11 cellular contexts compared by ENCODE assay signal in the genomic region with DNA sequence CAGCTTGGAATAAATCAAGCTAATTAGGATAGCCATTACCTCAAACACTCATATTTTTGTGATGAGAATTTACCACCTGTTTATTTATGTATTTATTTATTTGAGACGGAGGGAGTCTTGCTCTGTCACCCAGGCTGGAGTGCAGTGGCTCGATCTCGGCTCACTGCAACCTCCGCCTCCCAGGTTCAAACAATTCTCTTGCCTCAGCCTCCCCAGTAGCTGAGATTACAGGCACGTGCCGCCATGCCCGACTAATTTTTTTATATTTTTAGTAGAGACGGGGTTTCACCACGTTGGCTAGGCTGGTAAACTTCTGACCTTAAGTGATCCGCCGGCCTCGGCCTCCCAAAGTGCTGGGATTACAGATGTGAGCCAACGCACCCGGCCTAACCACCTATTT. TPM values are rescaled to one million over a fixed set of nuclear protein-coding genes. Genes with fewer than 3 reads are reported as not detected.
DNase-seq lines count a peak whose midpoint lies in the region; ATAC-seq, FAIRE-seq and TF ChIP-seq lines count a peak whose summit lies in the region.
"Not testable (repeated sequence)": the region's sequence is repeated elsewhere in the genome, so short reads cannot be mapped to it uniquely, and the experiment has no call there.
"Had no signal": no experiment of that assay in that cellular context is flagged by ENCODE, and none has a peak within 500 bp of the region (broad histone marks: within the 10 kb centered on the region; RNA-seq: fewer than 3 reads in every experiment).

No MANE protein-coding gene starts in this region.

- ATAC-seq in WTC11, GM12878: not testable (repeated sequence)

- H3K4me1 Mint-ChIP-seq in Calu3 (ENCODE audit: low read depth, unreplicated experiment) = not testable (repeated sequence)
- H3K4me1 Mint-ChIP-seq in WTC11 = peaks cover 38% of the 10 kb centered on the region

- RAD21 ChIA-PET in GM12878 (lab: Charles Lee; ENCODE audit: unreplicated experiment) = interaction anchor here (0.6 to 2.9 kb wide), 5 partner anchors 65 to 1915 kb away, joined by 3 to 37 read pairs (median 3); a partner anchor contains a TSS

- TF ChIP-seq EP300 in GM12878 (IDR thresholded peaks at IDR 0.05; ENCODE audit: borderline replicate concordance in 1 of 2, control insufficient read depth in 1 of 2, low read depth in 2 of 2, low read length in 2 of 2) = not testable (repeated sequence)

- H3K27ac ChIP-seq in GM12878 (ENCODE audit: control insufficient read depth, insufficient read depth) (peak overlapping the region; percentile 72), esophagus squamous epithelium (peak overlapping the region in 3 of 4 donors; percentile 60 to 89 (median 86)), osteoblast (ENCODE audit: low read depth, low read length) (peak overlapping the region; percentile 55)
- H3K27ac ChIP-seq in liver (ENCODE audit: low read depth in 1 of 2, low read length in 2 of 2); thymus (ENCODE audit: low read depth): not testable (repeated sequence)

- H3K27ac Mint-ChIP-seq in Calu3 (ENCODE audit: unreplicated experiment); WTC11: not testable (repeated sequence)

- not testable (repeated sequence) for H3K4me1 ChIP-seq in GM12878 (ENCODE audit: control insufficient read depth, insufficient read depth, low read length)
- H3K4me1 ChIP-seq in esophagus squamous epithelium (peaks cover 7 to 40% (median 26%) of the 10 kb centered on the region in 3 donors), liver (ENCODE audit: control insufficient read depth in 4 of 4, insufficient read depth in 4 of 4, low read length in 3 of 4) (peaks cover 5 to 12% (median 8%) of the 10 kb centered on the region in 4 donors), osteoblast (ENCODE audit: insufficient read depth, low read length) (peaks cover 20% of the 10 kb centered on the region), thymus (ENCODE audit: control insufficient read depth, insufficient read depth, low read length) (peaks cover 15% of the 10 kb centered on the region)

- POLR2A ChIA-PET in WTC11 (lab: Charles Lee) = interaction anchor here (0.5 to 2.0 kb wide), 3 partner anchors 48 to 109 kb away, joined by 3 to 6 read pairs (median 5); a partner anchor contains a TSS
- POLR2A ChIA-PET in GM12878 (lab: Charles Lee) = interaction anchor here (0.6 to 4.0 kb wide), 7 partner anchors 47 to 582 kb away, joined by 3 to 26 read pairs (median 5); a partner anchor contains a TSS

- TSS peak; percentile 63 for BruUV-seq in Calu3 (replicated peaks; lab: Mats Ljungman, UMichigan)
- TSS peak; percentile 87 for BruUV-seq in GM12878 (replicated peaks; lab: Mats Ljungman, UMichigan)

- peak overlapping the region; percentile 79 for H3K9ac ChIP-seq in GM12878 (ENCODE audit: control insufficient read depth, insufficient read depth, low read length)
- not testable (repeated sequence) for H3K9ac ChIP-seq in liver (ENCODE audit: low read depth in 1 of 2, low read length in 2 of 2)

- not testable (repeated sequence) for FAIRE-seq in GM12878 (lab: Jason Lieb, UNC)

- SMC1A ChIA-PET in GM12878 (lab: Charles Lee; ENCODE audit: uncharacterized antibody, unreplicated experiment) = interaction anchor here (0.6 to 5.6 kb wide), 6 partner anchors 15 to 1106 kb away, joined by 3 to 37 read pairs (median 3); a partner anchor contains a TSS

- H3K4me2 ChIP-seq in GM12878 (ENCODE audit: control insufficient read depth, insufficient read depth) (peak overlapping the region; percentile 82), osteoblast (ENCODE audit: insufficient read depth, low read length) (peak overlapping the region; percentile 91)

- peaks cover 23% of the 10 kb centered on the region for H3K27me3 Mint-ChIP-seq in Calu3 (ENCODE audit: unreplicated experiment)
- H3K27me3 Mint-ChIP-seq in WTC11 (ENCODE audit: low read depth) = not testable (repeated sequence)

- peaks cover 27% of the 10 kb centered on the region for H3K36me3 Mint-ChIP-seq in Calu3 (ENCODE audit: insufficient read depth, unreplicated experiment)
- not testable (repeated sequence) for H3K36me3 Mint-ChIP-seq in WTC11

- H3K9me3 Mint-ChIP-seq in Calu3 (ENCODE audit: low read depth, unreplicated experiment); WTC11: not testable (repeated sequence)

- H2AFZ ChIP-seq in GM12878 (ENCODE audit: control insufficient read depth, low read depth, low read length) (peak overlapping the region; percentile 3; the same call in 1 of the 2 replicates), osteoblast (ENCODE audit: low read length) (peak overlapping the region; percentile 62)

- not testable (repeated sequence) for DNase-seq in Calu3; LNCaP clone FGC (ENCODE audit: low read depth); WTC11 (ENCODE audit: low spot score); GM12878 (ENCODE audit: low read depth, low spot score); esophagus squamous epithelium (lab: John Stamatoyannopoulos, UW); osteoblast (ENCODE audit: insufficient read length, low spot score, missing footprints)

- intact Hi-C loops in Calu3 (cut with micrococcal nuclease; ENCODE audit: unreplicated experiment); GM12878 (cut with micrococcal nuclease; ENCODE audit: unreplicated experiment); esophagus squamous epithelium (cut with DNase I): not testable (repeated sequence)

- not testable (repeated sequence) for H3K36me3 ChIP-seq in GM12878 (ENCODE audit: control insufficient read depth in 2 of 2, insufficient read depth in 2 of 2, low read length in 1 of 2)
- H3K36me3 ChIP-seq in esophagus squamous epithelium = peaks cover 0 to 35% (median 0%) of the 10 kb centered on the region in 3 donors
- peaks cover 0 to 15% (median 4%) of the 10 kb centered on the region in 4 donors for H3K36me3 ChIP-seq in liver (ENCODE audit: control insufficient read depth in 4 of 4, insufficient read depth in 3 of 4, low read depth in 1 of 4, low read length in 3 of 4)
- H3K36me3 ChIP-seq in osteoblast (ENCODE audit: insufficient read depth, low read length) = peaks cover 16% of the 10 kb centered on the region
- peaks cover 21% of the 10 kb centered on the region for H3K36me3 ChIP-seq in thymus (ENCODE audit: control insufficient read depth, insufficient read depth)

- not testable (repeated sequence) for TF ChIP-seq POLR2A in GM12878 (IDR thresholded peaks at IDR 0.05; ENCODE audit: low read depth, low read length); esophagus squamous epithelium (IDR thresholded peaks at IDR 0.05)

- not testable (repeated sequence) for H3K79me2 ChIP-seq in GM12878 (ENCODE audit: control insufficient read depth, insufficient read depth, low read length); osteoblast (ENCODE audit: insufficient read depth, low read length)

- not testable (repeated sequence) for H3K27me3 ChIP-seq in GM12878 (replicated peaks in 1 of 2; ENCODE audit: control insufficient read depth in 2 of 2, insufficient read depth in 2 of 2, low read length in 1 of 2); esophagus squamous epithelium; liver (ENCODE audit: control insufficient read depth in 4 of 4, insufficient read depth in 4 of 4, low read length in 3 of 4)
- H3K27me3 ChIP-seq in osteoblast (ENCODE audit: insufficient read depth, low read length) (peaks cover 24% of the 10 kb centered on the region), thymus (ENCODE audit: control insufficient read depth, insufficient read depth) (peaks cover 12% of the 10 kb centered on the region)

- H4K20me1 ChIP-seq in GM12878 (ENCODE audit: control insufficient read depth, insufficient read depth); osteoblast (ENCODE audit: insufficient read depth, low read length): not testable (repeated sequence)

- not testable (repeated sequence) for H3K9me3 ChIP-seq in GM12878 (replicated peaks; ENCODE audit: control insufficient read depth, insufficient read depth, low read length); esophagus squamous epithelium; liver (ENCODE audit: control insufficient read depth in 4 of 4, low read length in 3 of 4); osteoblast (ENCODE audit: low read depth, low read length); thymus (ENCODE audit: control insufficient read depth)

- H3K4me3 Mint-ChIP-seq in Calu3 (ENCODE audit: low read depth, unreplicated experiment) (peak overlapping the region; percentile 74), WTC11 (peak overlapping the region; percentile 85)

- CTCF ChIA-PET in Calu3 (lab: Charles Lee) (interaction anchor here (2.1 kb wide), 1 partner anchor 134 kb away, joined by 7 read pairs; no protein-coding TSS in a partner anchor), WTC11 (lab: Charles Lee) (interaction anchor here (1.3 to 2.9 kb wide), 5 partner anchors 35 to 232 kb away, joined by 3 to 34 read pairs (median 6); a partner anchor contains a TSS), GM12878 (lab: Yijun Ruan, JAX) (interaction anchor here (0.6 to 4.3 kb wide), 3 partner anchors 17 to 133 kb away, joined by 3 to 32 read pairs (median 3); a partner anchor contains a TSS)

- not testable (repeated sequence) for TF ChIP-seq CTCF in Calu3 (IDR thresholded peaks at IDR 0.05; ENCODE audit: unreplicated experiment); LNCaP clone FGC (IDR thresholded peaks at IDR 0.05; ENCODE audit: control insufficient read depth, extremely low read depth, insufficient read depth); WTC11 (IDR thresholded peaks at IDR 0.05); GM12878 (IDR thresholded peaks at IDR 0.05 in 2 of 3, conservative IDR thresholded peaks at IDR 0.05 in 1 of 3; ENCODE audit: control insufficient read depth in 2 of 3, extremely low read depth in 1 of 3, insufficient read depth in 1 of 3, low read depth in 3 of 3, low read length in 3 of 3); esophagus squamous epithelium (IDR thresholded peaks at IDR 0.05); liver (IDR thresholded peaks at IDR 0.05; ENCODE audit: low read depth, low read length, missing input control); osteoblast (IDR thresholded peaks at IDR 0.05; ENCODE audit: extremely low read depth, low read depth, low read length)

- in situ Hi-C loops in GM12878 (cut with MboI) = not testable (repeated sequence)

- not testable (repeated sequence) for TF ChIP-seq RAD21 in GM12878 (IDR thresholded peaks at IDR 0.05; ENCODE audit: insufficient read depth, low read depth, low read length); liver (IDR thresholded peaks at IDR 0.05)

- WGBS in GM12878 (ENCODE audit: insufficient coverage, insufficient replicate concordance, low lambda C conversion rate, missing lambda C conversion rate) = 7% methylated on average over 14 of the region's 14 CpGs
- WGBS in esophagus squamous epithelium, 2 donors = 56 to 59% methylated on average over 14 of the region's 14 CpGs
- 78% methylated on average over 14 of the region's 14 CpGs for WGBS in liver
- WGBS in thymus = 90% methylated on average over 14 of the region's 14 CpGs

- H3K4me3 ChIP-seq in LNCaP clone FGC (ENCODE audit: low read depth, low read length) (peak overlapping the region; percentile 76), GM12878 (peak overlapping the region; percentile 86), esophagus squamous epithelium (peak overlapping the region; percentile 68 to 90 (median 82)), liver (ENCODE audit: low read depth in 1 of 3, low read length in 3 of 3) (peak overlapping the region; percentile 60 to 84 (median 70)), osteoblast (ENCODE audit: insufficient read depth, low read length) (peak overlapping the region; percentile 85), thymus (ENCODE audit: low read length) (peak overlapping the region; percentile 72)

RNA-seq across cellular contexts. Expression of a gene that starts 0.9 kb away (rescaled TPM):
- 15.1 and 17.3 TPM in 2 replicates for total RNA-seq in Calu3 (2022)
- 11.1 to 14.8 TPM (median 13.7 TPM) in 3 replicates for total RNA-seq in WTC11 (2021)
- total RNA-seq in GM12878 (2013; cell fraction: nucleolus; rRNA removed) = 12.4 and 15.1 TPM in 2 replicates
- total RNA-seq in GM12878 (2014; rRNA removed) = 10.7 and 13.2 TPM in 2 replicates
- 2.6 and 2.9 TPM in 2 replicates for total RNA-seq in GM12878 (2014; rRNA removed; fragmentation: Illumina TruSeq; extraction: Trizol)
- 13.5 and 17.5 TPM in 2 replicates for total RNA-seq in GM12878 (2021)
- polyA plus RNA-seq in GM12878 (2011; ENCODE audit: low read depth) = 2.2 TPM
- 3.4 and 4.8 TPM in 2 replicates for polyA plus RNA-seq in GM12878 (2011; rRNA removed)
- polyA plus RNA-seq in GM12878 (2011; cell fraction: cytosol; rRNA removed) = 6.3 and 8.0 TPM in 2 replicates
- polyA plus RNA-seq in GM12878 (2011; cell fraction: nucleus; rRNA removed) = 6.2 and 7.4 TPM in 2 replicates
- 6.9 and 8.6 TPM in 2 replicates for polyA plus RNA-seq in GM12878 (2012)
- 2.0 and 2.3 TPM in 2 replicates for polyA plus RNA-seq in GM12878 (2014; fragmentation: Illumina TruSeq; extraction: Trizol)
- under 1 TPM; 0.86 to 0.89 TPM for polyA plus RNA-seq in GM12878 (2014; fragmentation: Nextera tagmentation; extraction: Ambion mirVana)
- 8.8 and 12.8 TPM in 2 replicates for polyA plus RNA-seq in GM12878 (2014; rRNA removed)
- 10 to 100 TPM; 12.6 to 14.2 TPM for polyA plus RNA-seq in GM12878 (2016; fragmentation: Nextera tagmentation; extraction: Ambion mirVana)
- polyA minus RNA-seq in GM12878 (2011; rRNA and poly(A)+ RNA removed) = 2.9 and 4.7 TPM in 2 replicates
- 2.9 and 8.6 TPM in 2 replicates for polyA minus RNA-seq in GM12878 (2011; cell fraction: cytosol; rRNA and poly(A)+ RNA removed)
- 1.6 and 2.3 TPM in 2 replicates for polyA minus RNA-seq in GM12878 (2011; cell fraction: nucleus; rRNA and poly(A)+ RNA removed)
- total RNA-seq in esophagus squamous epithelium = 10 to 100 TPM in 1 of 4 donors, 1 to 10 TPM in 3; 8.0 to 10.7 (median 9.5) TPM
- total RNA-seq in liver = 1 to 10 TPM; 5.1 to 6.4 TPM
- polyA plus RNA-seq in liver = 1 to 10 TPM; 4.1 to 5.2 TPM
- 9.4 and 10.5 TPM in 2 replicates for total RNA-seq in osteoblast
- polyA plus RNA-seq in thymus = 11.3 TPM

RNA-seq across cellular contexts. Expression of a gene that starts 1.8 kb away (rescaled TPM):
- total RNA-seq in Calu3 (2022) = not detected in 2 replicates
- total RNA-seq in WTC11 (2021) = 18.5 to 20.4 TPM (median 19.2 TPM) in 3 replicates
- not detected in 2 replicates for total RNA-seq in GM12878 (2013; cell fraction: nucleolus; rRNA removed)
- total RNA-seq in GM12878 (2014; rRNA removed) = 0.16 and 0.17 TPM in 2 replicates
- 0.05 and 0.09 TPM in 2 replicates for total RNA-seq in GM12878 (2014; rRNA removed; fragmentation: Illumina TruSeq; extraction: Trizol)
- total RNA-seq in GM12878 (2021) = 0.36 and 0.40 TPM in 2 replicates
- polyA plus RNA-seq in GM12878 (2011; ENCODE audit: low read depth) = 0.13 TPM
- polyA plus RNA-seq in GM12878 (2011; rRNA removed) = 0.04 and 0.10 TPM in 2 replicates
- 0.08 and 0.10 TPM in 2 replicates for polyA plus RNA-seq in GM12878 (2011; cell fraction: cytosol; rRNA removed)
- polyA plus RNA-seq in GM12878 (2011; cell fraction: nucleus; rRNA removed) = 0.82 and 1.6 TPM in 2 replicates
- 0.25 and 0.45 TPM in 2 replicates for polyA plus RNA-seq in GM12878 (2012)
- polyA plus RNA-seq in GM12878 (2014; fragmentation: Illumina TruSeq; extraction: Trizol) = 0.31 TPM in 1 of 2 replicates, not detected in the other
- not detected for polyA plus RNA-seq in GM12878 (2014; fragmentation: Nextera tagmentation; extraction: Ambion mirVana)
- 0.52 and 0.67 TPM in 2 replicates for polyA plus RNA-seq in GM12878 (2014; rRNA removed)
- under 1 TPM in 1 of 2 experiments, not detected in 1; 0.06 TPM for polyA plus RNA-seq in GM12878 (2016; fragmentation: Nextera tagmentation; extraction: Ambion mirVana)
- polyA minus RNA-seq in GM12878 (2011; rRNA and poly(A)+ RNA removed) = 0.37 TPM in 1 of 2 replicates, not detected in the other
- polyA minus RNA-seq in GM12878 (2011; cell fraction: cytosol; rRNA and poly(A)+ RNA removed) = not detected in 2 replicates
- polyA minus RNA-seq in GM12878 (2011; cell fraction: nucleus; rRNA and poly(A)+ RNA removed) = 0.24 and 0.29 TPM in 2 replicates
- total RNA-seq in esophagus squamous epithelium = not detected
- total RNA-seq in liver = not detected
- polyA plus RNA-seq in liver = not detected
- under 0.01 TPM in 1 of 2 replicates, not detected in the other for total RNA-seq in osteoblast
- polyA plus RNA-seq in thymus = 0.05 TPM
- total RNA-seq: body of pancreas, frontal cortex, lung microvascular endothelial cell had no signal

RNA-seq across cellular contexts. Expression of a gene that starts 23.5 kb away (rescaled TPM):
- total RNA-seq in Calu3 (2022) (1.7 TPM in 2 replicates), WTC11 (2021) (4.4 to 4.9 TPM (median 4.7 TPM) in 3 replicates), GM12878 (2014; rRNA removed) (0.11 TPM in 1 of 2 replicates, not detected in the other), GM12878 (2014; rRNA removed; fragmentation: Illumina TruSeq; extraction: Trizol) (0.09 and 0.22 TPM in 2 replicates), GM12878 (2021) (0.29 and 0.33 TPM in 2 replicates), esophagus squamous epithelium (10 to 100 TPM in 2 of 4 donors, 1 to 10 TPM in 2; 3.3 to 47.3 (median 13.0) TPM), liver (10 to 100 TPM in 1 of 2 donors, 1 to 10 TPM in 1; 8.5 to 20.2 TPM), osteoblast (41.3 and 45.6 TPM in 2 replicates)
- total RNA-seq in GM12878 (2013; cell fraction: nucleolus; rRNA removed) = 0.52 and 0.61 TPM in 2 replicates
- polyA plus RNA-seq in GM12878 (2011; ENCODE audit: low read depth) = 0.29 TPM
- polyA plus RNA-seq in GM12878 (2011; rRNA removed) (0.24 and 0.30 TPM in 2 replicates), GM12878 (2014; fragmentation: Illumina TruSeq; extraction: Trizol) (not detected in 2 replicates), GM12878 (2014; fragmentation: Nextera tagmentation; extraction: Ambion mirVana) (not detected), GM12878 (2014; rRNA removed) (0.05 and 0.41 TPM in 2 replicates), GM12878 (2016; fragmentation: Nextera tagmentation; extraction: Ambion mirVana) (under 1 TPM in 1 of 2 experiments, not detected in 1; 0.15 TPM), liver (10 to 100 TPM; 27.7 to 31.9 TPM), thymus (17.6 TPM)
- 0.33 and 0.47 TPM in 2 replicates for polyA plus RNA-seq in GM12878 (2011; cell fraction: cytosol; rRNA removed)
- 2.5 and 4.2 TPM in 2 replicates for polyA plus RNA-seq in GM12878 (2011; cell fraction: nucleus; rRNA removed)
- polyA plus RNA-seq in GM12878 (2012) = 0.81 and 1.3 TPM in 2 replicates
- 0.52 and 1.0 TPM in 2 replicates for polyA minus RNA-seq in GM12878 (2011; rRNA and poly(A)+ RNA removed)
- not detected in 2 replicates for polyA minus RNA-seq in GM12878 (2011; cell fraction: cytosol; rRNA and poly(A)+ RNA removed)
- 1.2 TPM in 1 of 2 replicates, not detected in the other for polyA minus RNA-seq in GM12878 (2011; cell fraction: nucleus; rRNA and poly(A)+ RNA removed)

RNA-seq across cellular contexts. Expression of a gene that starts 34.5 kb away (rescaled TPM):
- 32.2 and 38.2 TPM in 2 replicates for total RNA-seq in Calu3 (2022)
- 22.9 to 26.8 TPM (median 24.1 TPM) in 3 replicates for total RNA-seq in WTC11 (2021)
- total RNA-seq in GM12878 (2013; cell fraction: nucleolus; rRNA removed) = 122 and 129 TPM in 2 replicates
- total RNA-seq in GM12878 (2014; rRNA removed) = 9.0 and 10.7 TPM in 2 replicates
- 6.5 TPM in 2 replicates for total RNA-seq in GM12878 (2014; rRNA removed; fragmentation: Illumina TruSeq; extraction: Trizol)
- 9.9 and 13.1 TPM in 2 replicates for total RNA-seq in GM12878 (2021)
- polyA plus RNA-seq in GM12878 (2011; ENCODE audit: low read depth) = 7.0 TPM
- polyA plus RNA-seq in GM12878 (2011; rRNA removed) = 9.1 and 12.1 TPM in 2 replicates
- polyA plus RNA-seq in GM12878 (2011; cell fraction: cytosol; rRNA removed) = 14.0 and 15.0 TPM in 2 replicates
- polyA plus RNA-seq in GM12878 (2011; cell fraction: nucleus; rRNA removed) = 48.4 and 50.1 TPM in 2 replicates
- polyA plus RNA-seq in GM12878 (2012) = 8.3 and 10.4 TPM in 2 replicates
- 7.0 and 9.0 TPM in 2 replicates for polyA plus RNA-seq in GM12878 (2014; fragmentation: Illumina TruSeq; extraction: Trizol)
- polyA plus RNA-seq in GM12878 (2014; fragmentation: Nextera tagmentation; extraction: Ambion mirVana) = 1 to 10 TPM; 2.5 to 3.1 TPM
- 12.9 and 14.7 TPM in 2 replicates for polyA plus RNA-seq in GM12878 (2014; rRNA removed)
- 1 to 10 TPM; 6.7 to 8.3 TPM for polyA plus RNA-seq in GM12878 (2016; fragmentation: Nextera tagmentation; extraction: Ambion mirVana)
- 15.5 and 21.1 TPM in 2 replicates for polyA minus RNA-seq in GM12878 (2011; rRNA and poly(A)+ RNA removed)
- polyA minus RNA-seq in GM12878 (2011; cell fraction: cytosol; rRNA and poly(A)+ RNA removed) = 5.2 and 7.0 TPM in 2 replicates
- 20.2 and 27.0 TPM in 2 replicates for polyA minus RNA-seq in GM12878 (2011; cell fraction: nucleus; rRNA and poly(A)+ RNA removed)
- 10 to 100 TPM in 3 of 4 donors, 1 to 10 TPM in 1; 9.7 to 45.8 (median 17.1) TPM for total RNA-seq in esophagus squamous epithelium
- total RNA-seq in liver = 10 to 100 TPM in 1 of 2 donors, 1 to 10 TPM in 1; 9.8 to 18.5 TPM
- 1 to 10 TPM; 4.2 to 7.5 TPM for polyA plus RNA-seq in liver
- 39.2 and 43.8 TPM in 2 replicates for total RNA-seq in osteoblast
- 14.1 TPM for polyA plus RNA-seq in thymus

RNA-seq across cellular contexts. Expression of a gene that starts 47.9 kb away (rescaled TPM):
- total RNA-seq in Calu3 (2022) (0.91 and 1.0 TPM in 2 replicates), WTC11 (2021) (0.71 to 0.85 TPM (median 0.80 TPM) in 3 replicates), GM12878 (2014; rRNA removed) (0.17 TPM in 1 of 2 replicates, not detected in the other), GM12878 (2014; rRNA removed; fragmentation: Illumina TruSeq; extraction: Trizol) (0.09 TPM in 1 of 2 replicates, not detected in the other), GM12878 (2021) (0.08 and 0.13 TPM in 2 replicates), esophagus squamous epithelium (under 1 TPM; 0.09 to 0.40 (median 0.21) TPM), liver (under 1 TPM; 0.14 to 0.17 TPM), osteoblast (0.88 and 1.1 TPM in 2 replicates)
- 0.98 and 1.3 TPM in 2 replicates for total RNA-seq in GM12878 (2013; cell fraction: nucleolus; rRNA removed)
- polyA plus RNA-seq in GM12878 (2011; ENCODE audit: low read depth) = not detected
- polyA plus RNA-seq in GM12878 (2011; rRNA removed) (0.04 TPM in 1 of 2 replicates, not detected in the other), GM12878 (2014; fragmentation: Illumina TruSeq; extraction: Trizol) (0.07 TPM in 1 of 2 replicates, not detected in the other), GM12878 (2014; fragmentation: Nextera tagmentation; extraction: Ambion mirVana) (under 1 TPM in 1 of 2 experiments, not detected in 1; 0.02 TPM), GM12878 (2014; rRNA removed) (not detected in 2 replicates), GM12878 (2016; fragmentation: Nextera tagmentation; extraction: Ambion mirVana) (under 1 TPM in 1 of 2 experiments, not detected in 1; 0.11 TPM), liver (under 1 TPM in 1 of 2 donors, not detected in 1; 0.14 TPM), thymus (0.23 TPM)
- 0.02 and 0.09 TPM in 2 replicates for polyA plus RNA-seq in GM12878 (2011; cell fraction: cytosol; rRNA removed)
- 0.15 and 0.23 TPM in 2 replicates for polyA plus RNA-seq in GM12878 (2011; cell fraction: nucleus; rRNA removed)
- polyA plus RNA-seq in GM12878 (2012) = 0.04 TPM in 1 of 2 replicates, not detected in the other
- polyA minus RNA-seq in GM12878 (2011; rRNA and poly(A)+ RNA removed) = 0.29 and 0.36 TPM in 2 replicates
- not detected in 2 replicates for polyA minus RNA-seq in GM12878 (2011; cell fraction: cytosol; rRNA and poly(A)+ RNA removed)
- 0.48 and 0.86 TPM in 2 replicates for polyA minus RNA-seq in GM12878 (2011; cell fraction: nucleus; rRNA and poly(A)+ RNA removed)

Comparison
In these comparisons a context has a peak if more than half of its experiments do, and no peak if none do; other contexts are left out.
1. RNA of a gene that starts 1.8 kb away (total RNA-seq): 18.5 to 20.4 TPM in WTC11; 0.05 to 0.40 TPM in GM12878, not detected in Calu3, not detected in esophagus squamous epithelium, not detected in liver and under 0.01 TPM in osteoblast; every median in the first group is over 10 times any median in the second.
2. Peak in every context shown above with its lines, with median percentiles within 50 percentile points of each other: H3K4me3 ChIP-seq.